ENCODE assay signal across 9 cellular contexts in genomic region chrX:12947545-12948235, GRCh38. TPM values are rescaled to one million over a fixed set of nuclear protein-coding genes. Genes with fewer than 3 reads are reported as not detected.
DNase-seq lines count a peak whose midpoint lies in the region; ATAC-seq and TF ChIP-seq lines count a peak whose summit lies in the region.
"Had no signal": no experiment of that assay in that cellular context is flagged by ENCODE, and none has a peak within 500 bp of the region (broad histone marks: within the 10 kb centered on the region; RNA-seq: fewer than 3 reads in every experiment).

No MANE protein-coding gene starts in this region.

- TF ChIP-seq POLR2A in Peyer's patch (IDR thresholded peaks at IDR 0.05) (no peak), tibial nerve (IDR thresholded peaks at IDR 0.05) (no peak)

- H3K4me1 Mint-ChIP-seq in activated T-cell treated with anti-CD3 and anti-CD28 coated beads, Interleukin-2, amount 50 U/mL, for 72 hours (ENCODE audit: low read depth) = peaks cover 67% of the 10 kb centered on the region

- peak overlapping the region; percentile 68 to 85 (median 70) for H3K27ac ChIP-seq in Peyer's patch
- peak overlapping the region; percentile 94 for H3K27ac ChIP-seq in foreskin keratinocyte
- peak overlapping the region in 3 of 4 donors; percentile 37 to 63 (median 63) for H3K27ac ChIP-seq in tibial nerve

- H3K36me3 Mint-ChIP-seq in activated T-cell treated with anti-CD3 and anti-CD28 coated beads, Interleukin-2, amount 50 U/mL, for 72 hours (ENCODE audit: insufficient read depth in 2 of 2) = no peaks in the 10 kb centered on the region

- H3K4me1 ChIP-seq in Peyer's patch = peaks cover 0 to 12% (median 8%) of the 10 kb centered on the region in 4 donors
- H3K4me1 ChIP-seq in foreskin keratinocyte = peaks cover 7% of the 10 kb centered on the region
- H3K4me1 ChIP-seq in tibial nerve = peaks cover 0 to 25% (median 16%) of the 10 kb centered on the region in 4 donors

- TF ChIP-seq CTCF in Peyer's patch (IDR thresholded peaks at IDR 0.05) = no peak
- TF ChIP-seq CTCF in foreskin keratinocyte (conservative IDR thresholded peaks at IDR 0.05) = no peak
- no peak for TF ChIP-seq CTCF in tibial nerve (IDR thresholded peaks at IDR 0.05)

- 54 to 68% methylated on average over 5 of the region's 5 CpGs for WGBS in tibial nerve, 2 donors

- H3K9me3 Mint-ChIP-seq in activated T-cell treated with anti-CD3 and anti-CD28 coated beads, Interleukin-2, amount 50 U/mL, for 72 hours = no peaks in the 10 kb centered on the region

- peak overlapping the region; percentile 58 to 90 for H3K4me3 Mint-ChIP-seq in activated T-cell treated with anti-CD3 and anti-CD28 coated beads, Interleukin-2, amount 50 U/mL, for 72 hours

- H3K27me3 Mint-ChIP-seq in activated T-cell treated with anti-CD3 and anti-CD28 coated beads, Interleukin-2, amount 50 U/mL, for 72 hours (ENCODE audit: low read depth) = peaks cover 19% of the 10 kb centered on the region

- H3K4me3 ChIP-seq in Peyer's patch = no peak overlapping the region
- H3K4me3 ChIP-seq in tibial nerve = no peak overlapping the region
- H3K4me3 ChIP-seq: testis had no signal

- H3K9me3 ChIP-seq in Peyer's patch = no peaks in the 10 kb centered on the region
- no peaks in the 10 kb centered on the region for H3K9me3 ChIP-seq in tibial nerve
- H3K9me3 ChIP-seq: testis had no signal

- H3K36me3 ChIP-seq in Peyer's patch (no peaks in the 10 kb centered on the region), tibial nerve (no peaks in the 10 kb centered on the region)

- peak in 1 of 2 donors; percentile 1 for DNase-seq in activated T-cell treated with anti-CD3 and anti-CD28 coated beads, Interleukin-2, amount 50 U/mL, for 72 hours
- DNase-seq in activated T-cell treated with anti-CD3 and anti-CD28 coated beads for 4 hours (no peak), Peyer's patch (no peak), foreskin keratinocyte (no peak), tibial nerve (ENCODE audit: low spot score in 2 of 2) (no peak), AG08396 (ENCODE audit: low spot score) (no peak)
- DNase-seq: testis had no signal

- no peak for TF ChIP-seq EP300 in tibial nerve (IDR thresholded peaks at IDR 0.05)

- no peaks in the 10 kb centered on the region for H3K27me3 ChIP-seq in Peyer's patch
- no peaks in the 10 kb centered on the region for H3K27me3 ChIP-seq in foreskin keratinocyte
- H3K27me3 ChIP-seq in tibial nerve = no peaks in the 10 kb centered on the region
- H3K27me3 ChIP-seq: testis had no signal

- H3K27ac Mint-ChIP-seq in activated T-cell treated with anti-CD3 and anti-CD28 coated beads, Interleukin-2, amount 50 U/mL, for 72 hours = peak overlapping the region; percentile 90

- ATAC-seq in activated T-cell treated with anti-CD3 and anti-CD28 coated beads, Interleukin-2, amount 50 U/mL, for 72 hours (replicated peaks in 1 of 2) = no peak
- no peak for ATAC-seq in foreskin keratinocyte
- ATAC-seq in GM19463 (IDR thresholded peaks at IDR 0.05; ENCODE audit: unreplicated experiment) = no peak
- no peak for ATAC-seq in GM19324 (IDR thresholded peaks at IDR 0.05; ENCODE audit: low FRiP score, unreplicated experiment)

RNA-seq across cellular contexts. Expression of gene TMSB4X, which starts 27.2 kb away (rescaled TPM):
- total RNA-seq in activated T-cell treated with anti-CD3 and anti-CD28 coated beads, Interleukin-2, amount 50 U/mL, for 72 hours = 1,000 to 10,000 TPM; 4,011 to 4,477 TPM
- 1,000 to 10,000 TPM; 1,496 to 3,676 (median 1,701) TPM for total RNA-seq in Peyer's patch
- 1,702 and 2,721 TPM in 2 replicates for total RNA-seq in foreskin keratinocyte
- 2,710 and 4,192 TPM in 2 replicates for polyA plus RNA-seq in foreskin keratinocyte
- 1,000 to 10,000 TPM; 3,029 to 4,490 (median 3,421) TPM for total RNA-seq in tibial nerve

RNA-seq across cellular contexts. Expression of gene TLR8, which starts 41.3 kb away (rescaled TPM):
- not detected for total RNA-seq in activated T-cell treated with anti-CD3 and anti-CD28 coated beads, Interleukin-2, amount 50 U/mL, for 72 hours
- 1 to 10 TPM in 1 of 4 donors, under 1 TPM in 1, not detected in 2; 0.28 to 1.3 TPM for total RNA-seq in Peyer's patch
- total RNA-seq in foreskin keratinocyte = not detected in 2 replicates
- not detected in 2 replicates for polyA plus RNA-seq in foreskin keratinocyte
- total RNA-seq in tibial nerve = 1 to 10 TPM in 3 of 4 donors, under 1 TPM in 1; 0.63 to 1.8 (median 1.4) TPM
